ENCODE assay signal across 18 cellular contexts in the genomic region with DNA sequence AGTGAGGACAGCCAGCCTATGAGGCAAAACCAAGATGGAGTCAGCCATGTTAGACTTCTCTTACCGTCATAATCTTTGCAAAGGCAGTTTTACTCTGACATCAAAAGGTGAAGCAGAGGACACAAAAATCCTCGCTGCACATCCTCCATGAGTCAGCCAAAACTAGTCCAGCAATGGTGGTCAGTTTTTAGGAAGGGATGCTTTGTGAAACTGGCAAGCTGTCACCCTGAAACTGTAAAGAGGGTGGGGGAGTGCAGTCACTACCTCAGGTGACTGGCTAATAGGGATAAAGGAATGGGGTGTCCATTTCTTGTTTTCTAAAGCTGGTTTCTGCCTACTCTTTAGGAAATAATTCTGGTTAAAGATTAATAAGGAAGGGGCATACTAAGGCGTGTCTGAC. TPM values are rescaled to one million over a fixed set of nuclear protein-coding genes. Genes with fewer than 3 reads are reported as not detected.
A peak's percentile ranks its signal among the peaks of the same experiment; 100 is the strongest.
DNase-seq lines count a peak whose midpoint lies in the region; ATAC-seq and TF ChIP-seq lines count a peak whose summit lies in the region.
"Had no signal": no experiment of that assay in that cellular context is flagged by ENCODE, and none has a peak within 500 bp of the region (broad histone marks: within the 10 kb centered on the region; RNA-seq: fewer than 3 reads in every experiment).

No MANE protein-coding gene starts in this region.

- DNase-seq in GM12865 (ENCODE audit: low read depth) (peak; percentile 49), RPMI8226 (peak; percentile 65), kidney tubule cell (ENCODE audit: low spot score) (peak; percentile 18), type B pancreatic cell (ENCODE audit: extremely low spot score, unreplicated experiment) (no peak), MG63 (no peak)
- DNase-seq in activated naive CD4-positive, alpha-beta T cell treated with anti-CD3 and anti-CD28 coated beads, Interleukin-2, amount 10 ng/mL, durations not matched to agents 7 days and 5 days, result no peak
- DNase-seq: ACHN; Calu3; CD4-positive, alpha-beta T cell; DMS 273 treated with DMSO at 0.1 percent for 48 hours; HCEC 1CT; HFFc6 had no signal

- H3K27ac Mint-ChIP-seq in type B pancreatic cell, result peak overlapping the region; percentile 80
- no peak overlapping the region for H3K27ac Mint-ChIP-seq in activated naive CD4-positive, alpha-beta T cell treated with anti-CD3 and anti-CD28 coated beads, Interleukin-2, amount 10 ng/mL, durations not matched to agents 7 days and 5 days
- H3K27ac Mint-ChIP-seq: CD4-positive, alpha-beta T cell; HFFc6 had no signal

- H3K9me3 Mint-ChIP-seq in type B pancreatic cell, result peaks cover 8% of the 10 kb centered on the region
- peaks cover 11% of the 10 kb centered on the region for H3K9me3 Mint-ChIP-seq in activated naive CD4-positive, alpha-beta T cell treated with anti-CD3 and anti-CD28 coated beads, Interleukin-2, amount 10 ng/mL, durations not matched to agents 7 days and 5 days

- no peak for ATAC-seq in GM21825 (IDR thresholded peaks at IDR 0.05; ENCODE audit: unreplicated experiment)
- ATAC-seq: K562 had no signal

- H3K4me3 Mint-ChIP-seq in type B pancreatic cell, result no peak overlapping the region
- H3K4me3 Mint-ChIP-seq in activated naive CD4-positive, alpha-beta T cell treated with anti-CD3 and anti-CD28 coated beads, Interleukin-2, amount 10 ng/mL, durations not matched to agents 7 days and 5 days, result no peak overlapping the region
- H3K4me3 Mint-ChIP-seq: CD4-positive, alpha-beta T cell; HFFc6 had no signal

- H3K9me3 ChIP-seq in MG63, result peaks cover 6% of the 10 kb centered on the region; the same call in 1 of the 2 replicates

- H3K27me3 Mint-ChIP-seq in type B pancreatic cell, result no peaks in the 10 kb centered on the region
- peaks cover 22% of the 10 kb centered on the region for H3K27me3 Mint-ChIP-seq in activated naive CD4-positive, alpha-beta T cell treated with anti-CD3 and anti-CD28 coated beads, Interleukin-2, amount 10 ng/mL, durations not matched to agents 7 days and 5 days
- H3K27me3 Mint-ChIP-seq: CD4-positive, alpha-beta T cell had no signal

- CTCF ChIA-PET in activated naive CD4-positive, alpha-beta T cell treated with anti-CD3 and anti-CD28 coated beads, Interleukin-2, amount 10 ng/mL, durations not matched to agents 7 days and 5 days (lab: Charles Lee), result interaction anchor here (1.0 to 42.9 kb wide), 6 partner anchors 8 to 383 kb away, joined by 3 to 1049 read pairs (median 8); no protein-coding TSS in a partner anchor

- H3K4me3 ChIP-seq in GM12865 (ENCODE audit: low read depth, low read length), result no peak overlapping the region
- H3K4me3 ChIP-seq in MG63, result no peak overlapping the region
- H3K4me3 ChIP-seq: BLaER1 treated with 17β-estradiol and CSF1 and Interleukin-3, amounts not matched to agents 10 nM and 100 nM; K562 had no signal

- no peaks in the 10 kb centered on the region for H3K36me3 ChIP-seq in MG63

- H3K27me3 ChIP-seq in MG63, result no peaks in the 10 kb centered on the region
- H3K27me3 ChIP-seq: BLaER1 treated with 17β-estradiol and CSF1 and Interleukin-3, amounts not matched to agents 10 nM and 100 nM had no signal

- TF ChIP-seq CTCF in GM12865 (IDR thresholded peaks at IDR 0.05; ENCODE audit: insufficient read depth, low read depth, low read length, missing control alignments) (no peak), type B pancreatic cell (conservative IDR thresholded peaks at IDR 0.05) (no peak)

- H3K4me1 Mint-ChIP-seq in type B pancreatic cell (ENCODE audit: unreplicated experiment), result peaks cover 24% of the 10 kb centered on the region
- H3K4me1 Mint-ChIP-seq in activated naive CD4-positive, alpha-beta T cell treated with anti-CD3 and anti-CD28 coated beads, Interleukin-2, amount 10 ng/mL, durations not matched to agents 7 days and 5 days, result peaks cover 24% of the 10 kb centered on the region

- peaks cover 4% of the 10 kb centered on the region for H3K36me3 Mint-ChIP-seq in type B pancreatic cell
- H3K36me3 Mint-ChIP-seq in activated naive CD4-positive, alpha-beta T cell treated with anti-CD3 and anti-CD28 coated beads, Interleukin-2, amount 10 ng/mL, durations not matched to agents 7 days and 5 days, result peaks cover 2% of the 10 kb centered on the region

RNA-seq across cellular contexts. Expression of gene CIPC, which starts 5.4 kb away (rescaled TPM):
- 27.2 and 34.0 TPM in 2 replicates for total RNA-seq in type B pancreatic cell (ENCODE audit: low replicate concordance)
- 17.1 and 32.1 TPM in 2 replicates for total RNA-seq in MG63 (2014; rRNA removed; shearing (Covaris generic); ENCODE audit: low replicate concordance)

RNA-seq across cellular contexts. Expression of gene ZDHHC22, which starts 48.9 kb away (rescaled TPM):
- 0.24 TPM in 1 of 2 replicates, not detected in the other for total RNA-seq in type B pancreatic cell (ENCODE audit: low replicate concordance)
- total RNA-seq in MG63 (2014; rRNA removed; shearing (Covaris generic); ENCODE audit: low replicate concordance), result not detected in 2 replicates
- total RNA-seq: A172; Calu3; CD4-positive, alpha-beta T cell; Daoy; H4; HFFc6; K562 had no signal

Comparison
In these comparisons a context has a peak if more than half of its experiments do, and no peak if none do; other contexts are left out.
1. DNase-seq: peak in GM12865 (single experiment), RPMI8226 (single experiment) and kidney tubule cell (single experiment); none in type B pancreatic cell (single experiment), activated naive CD4-positive, alpha-beta T cell treated with anti-CD3 and anti-CD28 coated beads, Interleukin-2, amount 10 ng/mL, durations not matched to agents 7 days and 5 days (single experiment) and MG63 (single experiment).